10 cellular contexts compared by ENCODE assay signal in the genomic region with DNA sequence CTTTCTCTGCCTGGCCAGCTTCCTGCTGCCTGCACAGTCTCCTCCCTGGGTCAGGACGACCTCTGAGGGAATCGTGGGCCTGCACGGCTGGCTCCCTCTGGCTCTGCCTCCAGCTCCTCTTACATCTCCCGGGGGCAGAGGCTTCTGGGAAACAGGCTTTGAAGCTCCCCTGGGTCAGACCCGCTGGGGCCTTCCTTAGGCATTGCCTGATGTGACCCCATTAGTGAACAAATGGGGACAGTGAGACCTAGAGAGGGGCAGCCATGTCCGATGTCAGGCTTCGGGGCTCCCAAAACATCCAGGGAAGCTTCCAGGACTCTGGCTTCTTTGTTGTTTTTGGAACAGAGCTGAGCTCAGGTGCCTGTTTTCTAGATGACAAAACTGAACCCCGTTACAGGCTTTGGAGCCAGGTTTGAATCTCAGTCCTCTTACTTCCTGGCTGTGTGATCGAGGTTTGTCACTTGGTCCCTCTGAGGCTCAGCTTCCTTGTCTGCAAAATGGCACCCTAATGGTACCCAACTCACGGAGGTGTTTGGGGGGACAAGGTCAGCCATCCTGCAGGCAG.
DNase-seq lines count a peak whose midpoint lies in the region; ATAC-seq and TF ChIP-seq lines count a peak whose summit lies in the region.
"Had no signal": no experiment of that assay in that cellular context is flagged by ENCODE, and none has a peak within 500 bp of the region (broad histone marks: within the 10 kb centered on the region; RNA-seq: fewer than 3 reads in every experiment).

No MANE protein-coding gene starts in this region.

- peak overlapping the region; percentile 4 for H2BK5ac ChIP-seq in mesenchymal stem cell (ENCODE audit: low read depth, low read length, poor library complexity, severe bottlenecking)

- peak overlapping the region in 1 of 2 experiments; percentile 14 for H3K23ac ChIP-seq in mesenchymal stem cell (ENCODE audit: low read length in 2 of 2)

- no peak for ATAC-seq in effector memory CD8-positive, alpha-beta T cell (replicated peaks)

- peak overlapping the region; percentile 99 for H2BK120ac ChIP-seq in mesenchymal stem cell (ENCODE audit: low read depth, low read length)

- no peak overlapping the region for H3K4me3 Mint-ChIP-seq in effector memory CD8-positive, alpha-beta T cell

- H3K36me3 Mint-ChIP-seq in effector memory CD8-positive, alpha-beta T cell (ENCODE audit: insufficient read depth): no peaks in the 10 kb centered on the region

- no peaks in the 10 kb centered on the region for H3K36me3 ChIP-seq in mesenchymal stem cell (ENCODE audit: control insufficient read depth in 1 of 2, insufficient read depth in 2 of 2, low read depth in 1 of 2, low read length in 2 of 2)
- H3K36me3 ChIP-seq in thyroid gland: no peaks in the 10 kb centered on the region

- peak overlapping the region; percentile 97 to 100 for H2BK12ac ChIP-seq in mesenchymal stem cell (ENCODE audit: low read length in 2 of 2)

- no peak overlapping the region for H3K27ac Mint-ChIP-seq in effector memory CD8-positive, alpha-beta T cell

- intact Hi-C loops in thyroid gland (cut with DNase I): loop anchor here (5.0 kb wide), 1 partner anchor 88 kb away; no protein-coding TSS in a partner anchor

- peak overlapping the region; percentile 82 for H2BK15ac ChIP-seq in mesenchymal stem cell (ENCODE audit: low read depth, poor library complexity, severe bottlenecking)

- peak overlapping the region; percentile 87 to 92 for H3K18ac ChIP-seq in mesenchymal stem cell (ENCODE audit: low read depth in 1 of 2, low read length in 2 of 2)

- peak overlapping the region; percentile 99 for H4K8ac ChIP-seq in mesenchymal stem cell (ENCODE audit: low read length)

- no peak for TF ChIP-seq POLR2A in thyroid gland (IDR thresholded peaks at IDR 0.05)

- DNase-seq in NCI-H2171 treated with DMSO at 0.1 percent for 48 hours (lab: John Stamatoyannopoulos, UW) (peak; percentile 33), NCI-H2171 (lab: John Stamatoyannopoulos, UW) (no peak), brain pericyte (ENCODE audit: low read depth, low spot score) (peak; percentile 57), mesenchymal stem cell (peak; percentile 55), thyroid gland (peak in 1 of 2 donors; percentile 53), DMS153 (lab: John Stamatoyannopoulos, UW) (no peak), NCI-H1436 (lab: John Stamatoyannopoulos, UW) (no peak)
- DNase-seq in effector memory CD8-positive, alpha-beta T cell: no peak
- DNase-seq: NCI-H524; stimulated activated CD4-positive, alpha-beta T cell treated with anti-CD3 and anti-CD28 coated beads, Interleukin-2, amount 100 ng/mL, for 24 hours had no signal

- H3K9me3 ChIP-seq in mesenchymal stem cell (ENCODE audit: control insufficient read depth, low read length) (no peaks in the 10 kb centered on the region), thyroid gland (no peaks in the 10 kb centered on the region)

- H3K9me3 Mint-ChIP-seq in effector memory CD8-positive, alpha-beta T cell: no peaks in the 10 kb centered on the region

- H3K9ac ChIP-seq in mesenchymal stem cell (ENCODE audit: low read length): peak overlapping the region; percentile 90

- no peak overlapping the region for H3K4me2 ChIP-seq in mesenchymal stem cell (ENCODE audit: low read length, poor library complexity, severe bottlenecking)

- H3K27me3 ChIP-seq in mesenchymal stem cell (ENCODE audit: control insufficient read depth in 1 of 2, insufficient read depth in 1 of 2, low read length in 2 of 2): no peaks in the 10 kb centered on the region
- H3K27me3 ChIP-seq in thyroid gland: no peaks in the 10 kb centered on the region

- H3K27me3 Mint-ChIP-seq in effector memory CD8-positive, alpha-beta T cell: peaks cover 34 to 89% of the 10 kb centered on the region in 2 donors

- peak overlapping the region; percentile 41 for H2AK5ac ChIP-seq in mesenchymal stem cell (ENCODE audit: low read length, severe bottlenecking)

- H3K4me1 Mint-ChIP-seq in effector memory CD8-positive, alpha-beta T cell (ENCODE audit: low read depth in 2 of 2): peaks cover 10 to 23% of the 10 kb centered on the region in 2 donors

- H3K4me3 ChIP-seq in mesenchymal stem cell (ENCODE audit: insufficient read depth in 1 of 2, low read depth in 1 of 2, low read length in 2 of 2) (peak overlapping the region in 1 of 2 experiments; percentile 7), thyroid gland (replicated peaks in 1 of 3) (no peak overlapping the region)

- no peak for TF ChIP-seq CTCF in thyroid gland (IDR thresholded peaks at IDR 0.05)

- no peaks in the 10 kb centered on the region for H3K79me1 ChIP-seq in mesenchymal stem cell (replicated peaks; ENCODE audit: low read length, poor library complexity, severe bottlenecking)

- peak overlapping the region; percentile 95 to 98 for H3K4ac ChIP-seq in mesenchymal stem cell (ENCODE audit: low read depth in 1 of 2, low read length in 2 of 2)

- H3K14ac ChIP-seq in mesenchymal stem cell (ENCODE audit: low read length in 2 of 2): peak overlapping the region in 1 of 2 experiments; percentile 33

- peak overlapping the region; percentile 99 for H4K91ac ChIP-seq in mesenchymal stem cell (ENCODE audit: low read length)

- 63% methylated on average over 10 of the region's 10 CpGs for WGBS in mesenchymal stem cell
- 58 to 66% methylated on average over 10 of the region's 10 CpGs for WGBS in thyroid gland, 2 donors

- peak overlapping the region; percentile 90 for H3K27ac ChIP-seq in mesenchymal stem cell (ENCODE audit: low read length, poor library complexity, severe bottlenecking)
- peak overlapping the region; percentile 90 to 100 (median 98) for H3K27ac ChIP-seq in thyroid gland

- peak overlapping the region; percentile 29 for H2AFZ ChIP-seq in mesenchymal stem cell (ENCODE audit: low read depth, low read length)

- peaks cover 34% of the 10 kb centered on the region for H3K4me1 ChIP-seq in mesenchymal stem cell (ENCODE audit: control insufficient read depth, insufficient read depth, low read depth, low read length)
- H3K4me1 ChIP-seq in thyroid gland: peaks cover 43 to 49% of the 10 kb centered on the region in 2 donors

Comparison
In these comparisons a context has a peak if more than half of its experiments do, and no peak if none do; other contexts are left out.
1. DNase-seq: peak in NCI-H2171 treated with DMSO at 0.1 percent for 48 hours (single experiment), brain pericyte (single experiment) and mesenchymal stem cell (single experiment); none in NCI-H2171 (single experiment), effector memory CD8-positive, alpha-beta T cell (0 of 3), DMS153 (single experiment) and NCI-H1436 (single experiment).